Comparison of ENCODE assay signal across 9 cellular contexts in the genomic region with DNA sequence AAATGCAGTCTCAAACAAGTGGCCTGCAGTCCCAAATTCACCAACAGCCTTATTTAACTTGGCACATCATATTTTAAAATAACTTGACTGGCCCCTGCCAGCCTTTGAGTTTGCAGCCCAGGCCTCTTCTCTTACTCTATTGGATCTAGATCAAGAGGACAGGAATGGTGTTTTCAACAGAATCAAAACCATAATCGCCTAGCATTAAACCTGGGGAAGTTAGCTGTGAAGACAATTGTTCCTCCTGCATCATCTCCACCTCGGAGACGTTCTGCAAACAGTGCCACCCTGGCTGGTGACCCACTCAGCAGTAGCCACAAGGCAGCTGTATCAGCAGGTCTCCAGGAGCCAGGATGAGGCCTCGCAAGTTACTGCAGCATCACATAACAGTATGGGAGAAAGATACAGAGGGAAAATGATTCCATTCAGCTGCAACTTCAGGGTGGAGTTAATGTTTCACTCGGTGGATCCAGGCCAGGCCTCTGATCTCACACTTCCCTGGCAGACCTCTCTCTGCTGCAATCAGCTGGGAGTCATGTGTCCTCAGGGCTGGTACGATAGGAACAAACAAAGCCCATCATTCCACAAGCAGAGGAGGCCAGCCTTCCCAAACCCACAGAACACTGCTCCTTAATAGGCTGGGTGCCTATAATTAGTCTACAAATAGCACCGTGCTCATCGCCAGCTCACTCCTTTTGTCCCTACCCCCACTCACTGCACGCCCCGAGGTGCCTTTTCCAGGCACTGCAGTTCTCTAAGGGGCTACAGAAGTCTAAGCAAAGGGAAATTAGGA. TPM values are rescaled to one million over a fixed set of nuclear protein-coding genes. Genes with fewer than 3 reads are reported as not detected.
DNase-seq lines count a peak whose midpoint lies in the region; ATAC-seq, FAIRE-seq and TF ChIP-seq lines count a peak whose summit lies in the region.
"Had no signal": no experiment of that assay in that cellular context is flagged by ENCODE, and none has a peak within 500 bp of the region (broad histone marks: within the 10 kb centered on the region; RNA-seq: fewer than 3 reads in every experiment).

No MANE protein-coding gene starts in this region.

- no peaks in the 10 kb centered on the region for H4K20me1 ChIP-seq in PC-3 (ENCODE audit: low read length)

- no TSS peak for BruUV-seq in PC-3 (replicated peaks; lab: Mats Ljungman, UMichigan)

- H3K4me1 Mint-ChIP-seq in effector memory CD8-positive, alpha-beta T cell (ENCODE audit: low read depth in 2 of 2), result peaks cover 9 to 10% of the 10 kb centered on the region in 2 donors

- H3K36me3 ChIP-seq in PC-3 (ENCODE audit: low read depth, low read length), result no peaks in the 10 kb centered on the region
- H3K36me3 ChIP-seq in pancreas, result no peaks in the 10 kb centered on the region

- ATAC-seq in PC-3, result peak; percentile 95
- ATAC-seq in pancreas, result peak; percentile 96 to 99 (median 98)
- no peak for ATAC-seq in effector memory CD8-positive, alpha-beta T cell (replicated peaks)
- no peak for ATAC-seq in GM18858 (IDR thresholded peaks at IDR 0.05; ENCODE audit: unreplicated experiment)
- ATAC-seq in GM21825 (IDR thresholded peaks at IDR 0.05; ENCODE audit: unreplicated experiment), result no peak

- peak; percentile 56 for DNase-seq in EL
- DNase-seq in PC-3, result peak; percentile 96
- DNase-seq in fibroblast of the conjunctiva (ENCODE audit: low read depth), result peak; percentile 85
- DNase-seq in pancreas, result peak; percentile 76 to 95 (median 90)
- no peak for DNase-seq in effector memory CD8-positive, alpha-beta T cell
- DNase-seq in HTR-8/SVneo (ENCODE audit: insufficient read length, low spot score), result no peak

- H3K27me3 Mint-ChIP-seq in effector memory CD8-positive, alpha-beta T cell, result peaks cover under 1 to 5% of the 10 kb centered on the region in 2 donors

- H3K79me2 ChIP-seq in PC-3 (ENCODE audit: low read length), result no peaks in the 10 kb centered on the region

- H3F3A ChIP-seq in PC-3 (ENCODE audit: low read length, unreplicated experiment), result peaks cover 4% of the 10 kb centered on the region

- peaks cover 19% of the 10 kb centered on the region for H3K4me1 ChIP-seq in PC-3 (ENCODE audit: insufficient read depth, low read length)
- peaks cover 16 to 25% (median 17%) of the 10 kb centered on the region in 3 donors for H3K4me1 ChIP-seq in pancreas

- H3K4me3 ChIP-seq in PC-3 (ENCODE audit: low read length) (no peak overlapping the region; the same call in 1 of the 2 replicates), pancreas (no peak overlapping the region)

- POLR2A ChIA-PET in PC-3 (lab: Charles Lee; ENCODE audit: unreplicated experiment), result interaction anchor here (0.5 to 0.6 kb wide), 2 partner anchors 78 to 93 kb away, joined by 3 to 4 read pairs; no protein-coding TSS in a partner anchor

- no peaks in the 10 kb centered on the region for H3K9me3 ChIP-seq in PC-3 (ENCODE audit: low read length)
- H3K9me3 ChIP-seq in pancreas, result no peaks in the 10 kb centered on the region

- H3K9me2 ChIP-seq in PC-3 (replicated peaks; ENCODE audit: low read length), result no peaks in the 10 kb centered on the region

- intact Hi-C loops in PC-3 (cut with micrococcal nuclease) (loop anchor here (1.0 kb wide), 1 partner anchor 92 kb away; no protein-coding TSS in a partner anchor), pancreas (cut with DNase I) (loop anchor here in 2 of 3 donors (5.0 to 10.0 kb wide), 2 partner anchors 107 to 170 kb away; a partner anchor contains a TSS)

- CTCF ChIA-PET in PC-3 (lab: Charles Lee), result interaction anchor here (0.5 to 0.8 kb wide), 3 partner anchors 48 to 100 kb away, joined by 3 to 4 read pairs (median 3); no protein-coding TSS in a partner anchor

- no peak overlapping the region for H3K9ac ChIP-seq in PC-3 (ENCODE audit: low read length)

- FAIRE-seq in pancreas (lab: Jason Lieb, UNC), result no peak
- no peak for FAIRE-seq in HTR-8/SVneo (lab: Jason Lieb, UNC)
- FAIRE-seq: colon had no signal

- peak overlapping the region in 1 of 2 donors; percentile 38 for H3K27ac Mint-ChIP-seq in effector memory CD8-positive, alpha-beta T cell

- H3K27ac ChIP-seq in PC-3 (ENCODE audit: low read length) (no peak overlapping the region), pancreas (peak overlapping the region in 3 of 4 donors; percentile 64 to 81 (median 76))

- H3K27me3 ChIP-seq in PC-3 (ENCODE audit: low read length), result no peaks in the 10 kb centered on the region; the same call in 1 of the 2 replicates
- no peaks in the 10 kb centered on the region for H3K27me3 ChIP-seq in pancreas

- TF ChIP-seq CTCF in PC-3 (conservative IDR thresholded peaks at IDR 0.05; ENCODE audit: low read depth, low read length) (no peak), pancreas (IDR thresholded peaks at IDR 0.05) (no peak)

- H3K4me2 ChIP-seq in PC-3 (ENCODE audit: low read length), result peak overlapping the region; percentile 61

- peak overlapping the region; percentile 33 for H2AFZ ChIP-seq in PC-3 (ENCODE audit: low read length)

- H3K36me3 Mint-ChIP-seq in effector memory CD8-positive, alpha-beta T cell (ENCODE audit: insufficient read depth), result peaks cover 57% of the 10 kb centered on the region

- H3K9me3 Mint-ChIP-seq in effector memory CD8-positive, alpha-beta T cell, result no peaks in the 10 kb centered on the region

- H3K4me3 Mint-ChIP-seq in effector memory CD8-positive, alpha-beta T cell, result no peak overlapping the region

- 10 to 14% methylated on average over 10 of the region's 10 CpGs for WGBS in pancreas, 2 donors

RNA-seq across cellular contexts. Expression of a gene that starts 18.6 kb away (rescaled TPM):
- 0.12 TPM in 1 of 2 replicates, not detected in the other for total RNA-seq in PC-3 (2014; rRNA removed)
- under 1 TPM; 0.05 to 0.31 (median 0.06) TPM for total RNA-seq in pancreas
- polyA plus RNA-seq in pancreas, result under 1 TPM; 0.04 to 0.05 TPM

RNA-seq across cellular contexts. Expression of a gene that starts 29.8 kb away (rescaled TPM):
- total RNA-seq in PC-3 (2014; rRNA removed), result not detected in 2 replicates
- total RNA-seq in pancreas, result 1 to 10 TPM in 4 of 6 donors, under 1 TPM in 2; 0.39 to 7.4 (median 1.8) TPM
- 1 to 10 TPM; 2.1 to 2.7 TPM for polyA plus RNA-seq in pancreas

RNA-seq across cellular contexts. Expression of a gene that starts 42.4 kb away (rescaled TPM):
- not detected in 2 replicates for total RNA-seq in PC-3 (2014; rRNA removed)
- 1 to 10 TPM in 3 of 6 donors, under 1 TPM in 3; 0.69 to 2.3 (median 1.0) TPM for total RNA-seq in pancreas
- 1 to 10 TPM in 1 of 2 donors, under 1 TPM in 1; 0.61 to 2.9 TPM for polyA plus RNA-seq in pancreas

RNA-seq across cellular contexts. Expression of a gene that starts 57.1 kb away (rescaled TPM):
- total RNA-seq in PC-3 (2014; rRNA removed) (7.0 and 8.4 TPM in 2 replicates), pancreas (1 to 10 TPM; 4.4 to 8.0 (median 5.6) TPM)
- polyA plus RNA-seq in pancreas, result 1 to 10 TPM; 3.8 to 5.3 TPM

Comparison
In these comparisons a context has a peak if more than half of its experiments do, and no peak if none do; other contexts are left out.
1. DNase-seq: peak in EL (single experiment), PC-3 (single experiment), fibroblast of the conjunctiva (single experiment) and pancreas (6 of 6); none in effector memory CD8-positive, alpha-beta T cell (0 of 3) and HTR-8/SVneo (single experiment).
2. ATAC-seq: peak in PC-3 (single experiment) and pancreas (4 of 4); none in effector memory CD8-positive, alpha-beta T cell (single experiment), GM18858 (single experiment) and GM21825 (single experiment).